In the genomic region with DNA sequence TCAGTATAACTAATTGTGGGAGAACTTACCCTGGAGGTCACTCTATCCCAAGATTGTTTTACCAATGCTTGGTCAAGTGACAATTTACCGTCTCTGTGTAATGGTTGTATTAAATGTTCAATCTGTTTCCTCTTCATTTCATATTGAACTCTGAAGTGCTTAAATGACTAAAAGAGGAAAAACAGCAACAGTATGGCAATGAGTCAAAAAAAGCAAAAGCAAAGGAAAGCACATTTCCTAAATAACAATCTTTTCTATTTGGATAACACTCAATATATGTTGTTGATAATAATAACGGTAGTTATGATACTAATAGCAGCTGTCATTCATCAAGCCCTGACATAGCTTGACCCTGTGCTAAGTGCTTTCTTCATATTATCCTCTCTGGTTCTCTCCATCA, we compare ENCODE assay signal across 31 cellular contexts.
"Had no signal": no experiment of that assay in that cellular context is flagged by ENCODE, and none has a peak within 500 bp of the region (broad histone marks: within the 10 kb centered on the region; RNA-seq: fewer than 3 reads in every experiment).

No MANE protein-coding gene starts in this region.

- FAIRE-seq: urothelium cell line had no signal

- H3K27ac ChIP-seq: left ventricle myocardium inferior, neural progenitor cell, neutrophil, ovary, skin epidermis, stomach, suprapubic skin, thoracic aorta, tibial artery, upper lobe of right lung had no signal

- H3K36me3 ChIP-seq: neural progenitor cell, ovary, suprapubic skin, thoracic aorta, tibial artery, upper lobe of right lung had no signal

- ATAC-seq: left colon; mucosa of descending colon; naive thymus-derived CD4-positive, alpha-beta T cell; right cardiac atrium; sciatic nerve; stimulated activated naive B cell treated with anti-CD40 and anti-IgM and Interleukin-4, amounts not matched to agents 10 μg/mL and 1 μg/mL and 100 μg/mL, for 72 hours; stimulated activated naive CD8-positive, alpha-beta T cell treated with anti-CD3 and anti-CD28 coated beads, Interleukin-15, Interleukin-2, amounts not matched to agents 100 U/mL and 50 U/mL, for 24 hours; upper lobe of right lung had no signal

- H3K9ac ChIP-seq: neural progenitor cell had no signal

- H3K27me3 ChIP-seq: neural progenitor cell, neutrophil, ovary, stomach, suprapubic skin, tibial artery, upper lobe of right lung had no signal

- H3K4me2 ChIP-seq: neural progenitor cell had no signal

- H2AFZ ChIP-seq: neural progenitor cell had no signal

- H3K9me3 ChIP-seq: left ventricle myocardium inferior, mucosa of descending colon, neutrophil, ovary, stomach, suprapubic skin, thoracic aorta, tibial artery, upper lobe of right lung had no signal

- DNase-seq: hippocampal formation; immature natural killer cell; kidney; left colon; left ventricle myocardium inferior; midbrain; mucosa of descending colon; naive thymus-derived CD4-positive, alpha-beta T cell; nephron progenitor cell; occipital lobe; ovary; retina; right cardiac atrium; stimulated activated CD4-positive, alpha-beta T cell treated with anti-CD3 and anti-CD28 coated beads, Interleukin-12 subunit alpha, Interleukin-12 subunit beta, amount 100 ng/mL, for 4 hours; stimulated activated CD4-positive, alpha-beta T cell treated with anti-CD3 and anti-CD28 coated beads, Interleukin-15, amount 100 ng/mL, for 24 hours; stimulated activated CD4-positive, alpha-beta T cell treated with anti-CD3 and anti-CD28 coated beads, Interleukin-2, amount 100 ng/mL, for 24 hours; stimulated activated CD4-positive, alpha-beta T cell treated with anti-CD3 and anti-CD28 coated beads, Interleukin-4, amount 100 ng/mL, for 1 hour; stimulated activated naive B cell treated with anti-CD40 and anti-IgM and Interleukin-4, amounts not matched to agents 10 μg/mL and 1 μg/mL and 100 μg/mL, for 72 hours; stimulated activated naive CD8-positive, alpha-beta T cell treated with anti-CD3 and anti-CD28 coated beads, Interleukin-15, Interleukin-2, amounts not matched to agents 100 U/mL and 50 U/mL, for 24 hours; stomach; tibial artery; trophoblast cell; upper lobe of right lung had no signal

- H3K4me3 ChIP-seq: left ventricle myocardium inferior, lung, mucosa of descending colon, neural progenitor cell, ovary, skin epidermis, stomach, suprapubic skin, thoracic aorta, tibial artery, upper lobe of right lung had no signal

- H3K4me1 ChIP-seq: left ventricle myocardium inferior, neural progenitor cell, stomach, suprapubic skin, upper lobe of right lung had no signal
